Comparison of ENCODE assay signal across 1 cellular context in genomic region chr7:2085804-2086203, GRCh38.
TF ChIP-seq lines count a peak whose summit lies in the region.

No MANE protein-coding gene starts in this region.

TF ChIP-seq in H1, 55 proteins besides CTCF, POLR2A, EP300 and RAD21 (continued from another document):
- TF ChIP-seq CHD7 (IDR thresholded peaks at IDR 0.05; ENCODE audit: insufficient replicate concordance, low read length) (no peak), CEBPB (IDR thresholded peaks at IDR 0.05; ENCODE audit: low read depth, low read length) (no peak), MAX (IDR thresholded peaks at IDR 0.05) (no peak), SIN3A (conservative IDR thresholded peaks at IDR 0.05 in 1 of 2, IDR thresholded peaks at IDR 0.05 in 1 of 2; ENCODE audit: low read depth in 1 of 2, low read length in 2 of 2) (no peak), ATF2 (IDR thresholded peaks at IDR 0.05; ENCODE audit: low read length) (no peak), GTF2F1 (IDR thresholded peaks at IDR 0.05; ENCODE audit: borderline replicate concordance, low read depth, low read length) (no peak), SIX5 (IDR thresholded peaks at IDR 0.05; ENCODE audit: low read depth, low read length) (no peak)
